Comparison of ENCODE assay signal across 8 cellular contexts in genomic region chr1:59290173-59290954, GRCh38. TPM values are rescaled to one million over a fixed set of nuclear protein-coding genes. Genes with fewer than 3 reads are reported as not detected.
DNase-seq lines count a peak whose midpoint lies in the region; ATAC-seq, FAIRE-seq and TF ChIP-seq lines count a peak whose summit lies in the region.

No MANE protein-coding gene starts in this region.

- intact Hi-C loops in mucosa of descending colon (cut with DNase I, micrococcal nuclease), result no loop called here

- H3K36me3 ChIP-seq in mucosa of descending colon (ENCODE audit: low read depth), result no peaks in the 10 kb centered on the region

- no peaks in the 10 kb centered on the region for H3K4me1 ChIP-seq in mucosa of descending colon (ENCODE audit: low read depth)

- ATAC-seq in GM18858 (IDR thresholded peaks at IDR 0.05; ENCODE audit: unreplicated experiment), result peak; percentile 78
- peak; percentile 78 for ATAC-seq in HG02938 (IDR thresholded peaks at IDR 0.05; ENCODE audit: unreplicated experiment)
- ATAC-seq in mucosa of descending colon, result peak; percentile 82

- H3K9me3 ChIP-seq in mucosa of descending colon, result no peaks in the 10 kb centered on the region

- peak; percentile 89 for DNase-seq in CD1c-positive myeloid dendritic cell (ENCODE audit: extremely low spot score)
- DNase-seq in NCI-H345 treated with DMSO at 0.1 percent for 48 hours (lab: John Stamatoyannopoulos, UW; ENCODE audit: unreplicated experiment), result peak; percentile 5
- DNase-seq in T47D (ENCODE audit: low read depth in 1 of 2, low spot score in 1 of 2), result peak; percentile 19 to 79
- peak; percentile 50 to 64 (median 63) for DNase-seq in mucosa of descending colon
- no peak for DNase-seq in frontal cortex (ENCODE audit: low spot score in 2 of 2)
- DNase-seq in stimulated activated CD4-positive, alpha-beta T cell treated with anti-CD3 and anti-CD28 coated beads, Interleukin-4, amount 100 ng/mL, for 24 hours, result no peak

- FAIRE-seq in frontal cortex (lab: Jason Lieb, UNC), result no peak

- no peak overlapping the region for H3K4me3 ChIP-seq in mucosa of descending colon

- TF ChIP-seq CTCF in mucosa of descending colon (IDR thresholded peaks at IDR 0.05), result peak; percentile 38

- in situ Hi-C loops in T47D (cut with HindIII; ENCODE audit: low pct_unique_long_range_greater_than_20kb, low sequenced_read_pairs), result no loop called here

RNA-seq across cellular contexts. Expression of gene FGGY, which starts 6.5 kb away (rescaled TPM):
- 10 to 100 TPM; 25.2 to 38.3 (median 36.6) TPM for total RNA-seq in mucosa of descending colon
- total RNA-seq in frontal cortex, result 27.3 TPM

Comparison
In these comparisons a context has a peak if more than half of its experiments do, and no peak if none do; other contexts are left out.
1. DNase-seq: peak in CD1c-positive myeloid dendritic cell (single experiment), NCI-H345 treated with DMSO at 0.1 percent for 48 hours (single experiment), T47D (2 of 2) and mucosa of descending colon (3 of 3); none in frontal cortex (0 of 2) and stimulated activated CD4-positive, alpha-beta T cell treated with anti-CD3 and anti-CD28 coated beads, Interleukin-4, amount 100 ng/mL, for 24 hours (single experiment).
2. Peak in every context shown above with its lines, with median percentiles within 50 percentile points of each other: ATAC-seq.